8 cellular contexts compared by ENCODE assay signal in genomic region chrX:48470110-48470832, GRCh38. TPM values are rescaled to one million over a fixed set of nuclear protein-coding genes. Genes with fewer than 3 reads are reported as not detected.
DNase-seq lines count a peak whose midpoint lies in the region; ATAC-seq and TF ChIP-seq lines count a peak whose summit lies in the region.

SLC38A5 (minus strand) TSS chrX:48470260; CDS start chrX:48467924, 2,336 bp downstream.

- peak within 1 kb of the TSS in 1 of 4 donors; percentile 10 for H3K4me3 ChIP-seq in gastrocnemius medialis

- H3K9me3 ChIP-seq in gastrocnemius medialis: no peaks in the 10 kb centered on the region

- no peaks in the 10 kb centered on the region for H3K36me3 ChIP-seq in gastrocnemius medialis

- no peaks in the 10 kb centered on the region for H3K9me3 Mint-ChIP-seq in stimulated activated naive CD8-positive, alpha-beta T cell treated with anti-CD3 and anti-CD28 coated beads, Interleukin-15, Interleukin-2, amounts not matched to agents 100 ng/mL and 50 ng/mL, for 24 hours
- H3K9me3 Mint-ChIP-seq in chondrocyte (ENCODE audit: low read depth): peaks cover 2% of the 10 kb centered on the region
- H3K9me3 Mint-ChIP-seq in mesothelial cell of epicardium: peaks cover 4% of the 10 kb centered on the region

- H3K27me3 Mint-ChIP-seq in stimulated activated naive CD8-positive, alpha-beta T cell treated with anti-CD3 and anti-CD28 coated beads, Interleukin-15, Interleukin-2, amounts not matched to agents 100 ng/mL and 50 ng/mL, for 24 hours: no peaks in the 10 kb centered on the region
- H3K27me3 Mint-ChIP-seq in chondrocyte (ENCODE audit: low read depth) (no peaks in the 10 kb centered on the region), mesothelial cell of epicardium (ENCODE audit: low read depth) (peaks cover 2% of the 10 kb centered on the region)

- peaks cover 27% of the 10 kb centered on the region for H3K4me1 Mint-ChIP-seq in stimulated activated naive CD8-positive, alpha-beta T cell treated with anti-CD3 and anti-CD28 coated beads, Interleukin-15, Interleukin-2, amounts not matched to agents 100 ng/mL and 50 ng/mL, for 24 hours (ENCODE audit: low read depth)
- H3K4me1 Mint-ChIP-seq in chondrocyte (ENCODE audit: low read depth) (peaks cover 25% of the 10 kb centered on the region), mesothelial cell of epicardium (peaks cover 31% of the 10 kb centered on the region)

- intact Hi-C loops in gastrocnemius medialis (cut with DNase I; ENCODE audit: low total_unique reads): loop anchor here (10.0 kb wide), 1 partner anchor 105 kb away; the partner anchor contains the start of gene RBM3

- H3K27ac ChIP-seq in gastrocnemius medialis: no peak within 1 kb of the TSS

- ATAC-seq in stimulated activated naive CD8-positive, alpha-beta T cell treated with anti-CD3 and anti-CD28 coated beads, Interleukin-15, Interleukin-2, amounts not matched to agents 100 U/mL and 50 U/mL, for 24 hours: no peak
- no peak for ATAC-seq in GM21717 (IDR thresholded peaks at IDR 0.05; ENCODE audit: unreplicated experiment)
- no peak for ATAC-seq in gastrocnemius medialis

- peaks cover 0 to 2% (median 0%) of the 10 kb centered on the region in 3 donors for H3K27me3 ChIP-seq in gastrocnemius medialis

- DNase-seq in stimulated activated naive CD8-positive, alpha-beta T cell treated with anti-CD3 and anti-CD28 coated beads, Interleukin-15, Interleukin-2, amounts not matched to agents 100 U/mL and 50 U/mL, for 24 hours: no peak
- DNase-seq in chondrocyte (ENCODE audit: low spot score) (no peak), mesothelial cell of epicardium (ENCODE audit: low spot score in 2 of 2, unreplicated experiment in 2 of 2) (no peak), NCI-H187 (lab: John Stamatoyannopoulos, UW) (no peak), NCI-H146 (lab: John Stamatoyannopoulos, UW) (no peak), gastrocnemius medialis (no peak)

- no peaks in the 10 kb centered on the region for H3K4me1 ChIP-seq in gastrocnemius medialis

- peaks cover 18% of the 10 kb centered on the region for H3K36me3 Mint-ChIP-seq in stimulated activated naive CD8-positive, alpha-beta T cell treated with anti-CD3 and anti-CD28 coated beads, Interleukin-15, Interleukin-2, amounts not matched to agents 100 ng/mL and 50 ng/mL, for 24 hours (ENCODE audit: low read depth)
- H3K36me3 Mint-ChIP-seq in chondrocyte (ENCODE audit: low read depth) (no peaks in the 10 kb centered on the region), mesothelial cell of epicardium (no peaks in the 10 kb centered on the region)

- H3K27ac Mint-ChIP-seq in stimulated activated naive CD8-positive, alpha-beta T cell treated with anti-CD3 and anti-CD28 coated beads, Interleukin-15, Interleukin-2, amounts not matched to agents 100 ng/mL and 50 ng/mL, for 24 hours: peak within 1 kb of the TSS; percentile 99
- H3K27ac Mint-ChIP-seq in chondrocyte (ENCODE audit: unreplicated experiment): peak within 1 kb of the TSS; percentile 18
- peak within 1 kb of the TSS; percentile 60 for H3K27ac Mint-ChIP-seq in mesothelial cell of epicardium

- H3K4me3 Mint-ChIP-seq in stimulated activated naive CD8-positive, alpha-beta T cell treated with anti-CD3 and anti-CD28 coated beads, Interleukin-15, Interleukin-2, amounts not matched to agents 100 ng/mL and 50 ng/mL, for 24 hours: peak within 1 kb of the TSS; percentile 96
- H3K4me3 Mint-ChIP-seq in chondrocyte (ENCODE audit: unreplicated experiment) (no peak within 1 kb of the TSS), mesothelial cell of epicardium (peak within 1 kb of the TSS; percentile 60)

- in situ Hi-C loops in gastrocnemius medialis (cut with MboI; ENCODE audit: low sequenced_read_pairs in 4 of 4): no loop called here

- TF ChIP-seq CTCF in chondrocyte (IDR thresholded peaks at IDR 0.05): no peak
- no peak for TF ChIP-seq CTCF in mesothelial cell of epicardium (IDR thresholded peaks at IDR 0.05; ENCODE audit: unreplicated experiment)
- no peak for TF ChIP-seq CTCF in gastrocnemius medialis (IDR thresholded peaks at IDR 0.05 in 4 of 5, conservative IDR thresholded peaks at IDR 0.05 in 1 of 5)

- TF ChIP-seq POLR2A in gastrocnemius medialis (IDR thresholded peaks at IDR 0.05): no peak

RNA-seq across cellular contexts. Expression of gene SLC38A5, which starts in this region (rescaled TPM):
- total RNA-seq in chondrocyte: 2.5 to 2.7 TPM (median 2.6 TPM) in 3 replicates
- 9.0 to 10.1 TPM (median 9.6 TPM) in 3 replicates for total RNA-seq in mesothelial cell of epicardium
- total RNA-seq in gastrocnemius medialis: under 1 TPM in 2 of 4 donors, not detected in 2; 0.46 to 0.69 TPM

Comparison
In these comparisons a context has a peak if more than half of its experiments do, and no peak if none do; other contexts are left out.
1. H3K27ac Mint-ChIP-seq: peak in every context shown above with its lines; median percentile 99 in stimulated activated naive CD8-positive, alpha-beta T cell treated with anti-CD3 and anti-CD28 coated beads, Interleukin-15, Interleukin-2, amounts not matched to agents 100 ng/mL and 50 ng/mL, for 24 hours; 60 in mesothelial cell of epicardium; 18 in chondrocyte.